ENCODE assay signal across 19 cellular contexts in genomic region chr5:2701592-2701991, GRCh38. TPM values are rescaled to one million over a fixed set of nuclear protein-coding genes. Genes with fewer than 3 reads are reported as not detected.
"Had no signal": no experiment of that assay in that cellular context is flagged by ENCODE, and none has a peak within 500 bp of the region (broad histone marks: within the 10 kb centered on the region; RNA-seq: fewer than 3 reads in every experiment).

No MANE protein-coding gene starts in this region.

- H3K4me1 ChIP-seq: ascending aorta, breast epithelium, upper lobe of right lung had no signal

- H3K27ac Mint-ChIP-seq: activated naive CD4-positive, alpha-beta T cell treated with anti-CD3 and anti-CD28 coated beads, Interleukin-2, amount 50 U/mL, for 72 hours; activated T-cell treated with anti-CD3 and anti-CD28 coated beads, Interleukin-2, amount 50 U/mL, for 24 hours; activated T-helper 17 cell treated with anti-CD3 and anti-CD28 coated beads, Interleukin-2, amount 50 U/mL, for 72 hours; naive thymus-derived CD4-positive, alpha-beta T cell; T-helper 2 cell treated with Interferon-gamma antibody and Interleukin-4, amounts not matched to agents 5 μg/mL and 100 μg/mL, for 36 hours had no signal

- H3K9me3 Mint-ChIP-seq: activated T-cell treated with anti-CD3 and anti-CD28 coated beads, Interleukin-2, amount 50 U/mL, for 24 hours had no signal

- ATAC-seq: activated naive CD4-positive, alpha-beta T cell treated with anti-CD3 and anti-CD28 coated beads, Interleukin-2, amount 50 U/mL, for 72 hours; activated T-helper 17 cell treated with anti-CD3 and anti-CD28 coated beads, Interleukin-2, amount 50 U/mL, for 72 hours; left lobe of liver; naive thymus-derived CD4-positive, alpha-beta T cell; stimulated activated naive CD8-positive, alpha-beta T cell treated with anti-CD3 and anti-CD28 coated beads, Interleukin-15, Interleukin-2, amounts not matched to agents 100 U/mL and 50 U/mL, for 24 hours; upper lobe of right lung had no signal

- H3K4me3 Mint-ChIP-seq: activated T-cell treated with anti-CD3 and anti-CD28 coated beads, Interleukin-2, amount 50 U/mL, for 24 hours; activated T-helper 17 cell treated with anti-CD3 and anti-CD28 coated beads, Interleukin-2, amount 50 U/mL, for 72 hours; naive thymus-derived CD4-positive, alpha-beta T cell; T-helper 2 cell treated with Interferon-gamma antibody and Interleukin-4, amounts not matched to agents 5 μg/mL and 100 μg/mL, for 36 hours had no signal

- H3K36me3 ChIP-seq: ascending aorta, breast epithelium, upper lobe of right lung had no signal

- H3K4me3 ChIP-seq: ascending aorta, breast epithelium, upper lobe of right lung had no signal

- H3K4me1 Mint-ChIP-seq: activated T-helper 17 cell treated with anti-CD3 and anti-CD28 coated beads, Interleukin-2, amount 50 U/mL, for 72 hours had no signal

- DNase-seq: activated CD4-positive, alpha-beta T cell treated with anti-CD3 and anti-CD28 coated beads, Interleukin-2, amount 50 U/mL, for 4 hours; activated CD8-positive, alpha-beta memory T cell treated with anti-CD3 and anti-CD28 coated beads for 24 hours; activated CD8-positive, alpha-beta memory T cell treated with anti-CD3 and anti-CD28 coated beads, Interleukin-2, amount 50 U/mL, for 4 hours; activated T-cell treated with anti-CD3 and anti-CD28 coated beads, Interleukin-2, amount 50 U/mL, for 24 hours; cerebellar nuclear complex; cortex of kidney; kidney; naive thymus-derived CD4-positive, alpha-beta T cell; stimulated activated CD4-positive, alpha-beta T cell treated with anti-CD3 and anti-CD28 coated beads, Interleukin-4, amount 100 ng/mL, for 1 hour; stimulated activated naive CD8-positive, alpha-beta T cell treated with anti-CD3 and anti-CD28 coated beads, Interleukin-15, Interleukin-2, amounts not matched to agents 100 U/mL and 50 U/mL, for 24 hours; upper lobe of right lung had no signal

- FAIRE-seq: kidney had no signal

- H3K27me3 ChIP-seq: ascending aorta, upper lobe of right lung had no signal

- H3K36me3 Mint-ChIP-seq: naive thymus-derived CD4-positive, alpha-beta T cell had no signal

- H3K27ac ChIP-seq: ascending aorta, breast epithelium, epithelial cell of prostate, upper lobe of right lung, VCaP had no signal

- H3K9me3 ChIP-seq: ascending aorta, breast epithelium, upper lobe of right lung had no signal

RNA-seq across cellular contexts. Expression of gene IRX2, which starts 49.9 kb away (rescaled TPM):
- total RNA-seq: activated naive CD4-positive, alpha-beta T cell treated with anti-CD3 and anti-CD28 coated beads, Interleukin-2, amount 50 U/mL, for 72 hours; activated T-helper 17 cell treated with anti-CD3 and anti-CD28 coated beads, Interleukin-2, amount 50 U/mL, for 72 hours; ascending aorta; left lobe of liver; naive thymus-derived CD4-positive, alpha-beta T cell had no signal
- polyA plus RNA-seq: naive thymus-derived CD4-positive, alpha-beta T cell had no signal
